ENCODE assay signal across 8 cellular contexts in the genomic region with DNA sequence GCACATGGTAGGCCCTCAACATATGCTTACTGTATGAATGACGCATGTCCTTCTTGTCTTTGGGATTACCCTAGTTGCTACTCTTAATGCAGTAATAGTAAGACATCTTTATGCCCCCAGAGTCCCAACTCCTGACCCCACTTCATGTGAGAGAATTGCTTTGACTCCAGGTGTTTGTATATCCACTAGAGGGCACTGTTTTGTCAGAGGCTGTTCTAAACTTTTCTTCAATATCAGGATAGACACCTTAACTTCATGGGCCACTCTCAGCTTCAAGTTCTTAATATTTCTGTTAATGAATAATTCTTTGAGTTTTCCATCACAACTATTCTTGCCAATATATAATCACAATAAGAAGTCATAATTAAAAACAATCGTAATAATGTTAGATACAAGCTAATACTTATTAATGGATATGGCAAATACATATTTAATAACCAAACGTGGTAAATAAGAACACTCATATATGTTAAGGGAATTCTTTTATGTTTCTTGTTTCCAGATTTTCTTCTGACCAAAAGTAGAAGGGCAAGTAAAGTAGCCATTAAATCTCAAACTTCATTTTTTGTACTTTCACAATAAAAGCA.
A peak's percentile ranks its signal among the peaks of the same experiment; 100 is the strongest.
DNase-seq lines count a peak whose midpoint lies in the region; ATAC-seq, FAIRE-seq and TF ChIP-seq lines count a peak whose summit lies in the region.

No MANE protein-coding gene starts in this region.

- TF ChIP-seq CTCF in AG04450 (IDR thresholded peaks at IDR 0.05; ENCODE audit: low read depth, low read length) (peak; percentile 69), pancreas (IDR thresholded peaks at IDR 0.05) (peak; percentile 16 to 60 (median 40))

- H3K4me1 ChIP-seq in pancreas, result no peaks in the 10 kb centered on the region

- TF ChIP-seq POLR2A in erythroblast (IDR thresholded peaks at IDR 0.05; ENCODE audit: low read length), result no peak

- H3K27ac ChIP-seq in AG04450 (ENCODE audit: low read depth, low read length), result no peak overlapping the region
- H3K27ac ChIP-seq in pancreas, result no peak overlapping the region

- ATAC-seq in GM18870 (IDR thresholded peaks at IDR 0.05; ENCODE audit: unreplicated experiment), result peak; percentile 60
- ATAC-seq in pancreas, result peak in 2 of 4 donors; percentile 51 to 58

- no peak overlapping the region for H3K4me3 ChIP-seq in AG04450 (ENCODE audit: low read depth, low read length)
- H3K4me3 ChIP-seq in pancreas, result no peak overlapping the region

- H3K9me3 ChIP-seq in AG04450 (ENCODE audit: control insufficient read depth, insufficient read depth, low read length), result no peaks in the 10 kb centered on the region
- H3K9me3 ChIP-seq in pancreas, result no peaks in the 10 kb centered on the region

- intact Hi-C loops in pancreas (cut with DNase I), result no loop called here

- CTCF ChIA-PET in AG04450 (lab: Charles Lee), result interaction anchor here (0.6 to 3.0 kb wide), 23 partner anchors 10 to 1357 kb away, joined by 3 to 47 read pairs (median 4); no protein-coding TSS in a partner anchor

- FAIRE-seq in HTR-8/SVneo (lab: Jason Lieb, UNC) (no peak), pancreas (lab: Jason Lieb, UNC) (no peak)

- DNase-seq in AG04450 (ENCODE audit: low read depth, low spot score), result no peak
- peak; percentile 3 for DNase-seq in HTR-8/SVneo (ENCODE audit: insufficient read length, low spot score)
- DNase-seq in OCI-M1 (lab: John Stamatoyannopoulos, UW), result peak; percentile 23
- DNase-seq in erythroblast (lab: John Stamatoyannopoulos, UW), result peak; percentile 25 to 48
- no peak for DNase-seq in pancreas
- no peak for DNase-seq in NCI-H524 treated with DMSO at 0.1 percent for 48 hours (lab: John Stamatoyannopoulos, UW)
- no peak for DNase-seq in stimulated activated CD4-positive, alpha-beta T cell treated with anti-CD3 and anti-CD28 coated beads, Interleukin-1b, Interleukin-23, amount 100 ng/mL, for 48 hours

- POLR2A ChIA-PET in AG04450 (lab: Yijun Ruan, JAX), result no interaction called here

- H3K27me3 ChIP-seq in AG04450 (ENCODE audit: control insufficient read depth, insufficient read depth, low read length) (no peaks in the 10 kb centered on the region), pancreas (no peaks in the 10 kb centered on the region)

- 34 to 54% methylated on average over 3 of the region's 3 CpGs for WGBS in pancreas, 2 donors

- no peaks in the 10 kb centered on the region for H3K36me3 ChIP-seq in pancreas

Comparison
In these comparisons a context has a peak if more than half of its experiments do, and no peak if none do; other contexts are left out.
1. DNase-seq: peak in HTR-8/SVneo (single experiment), OCI-M1 (single experiment) and erythroblast (2 of 2); none in AG04450 (single experiment), pancreas (0 of 6), NCI-H524 treated with DMSO at 0.1 percent for 48 hours (single experiment) and stimulated activated CD4-positive, alpha-beta T cell treated with anti-CD3 and anti-CD28 coated beads, Interleukin-1b, Interleukin-23, amount 100 ng/mL, for 48 hours (single experiment).